In genomic region chr5:16550316-16550952, GRCh38 we compare ENCODE assay signal across 8 cellular contexts.
DNase-seq lines count a peak whose midpoint lies in the region; ATAC-seq and TF ChIP-seq lines count a peak whose summit lies in the region.

No MANE protein-coding gene starts in this region.

- no peak overlapping the region for H2AFZ ChIP-seq in IMR-90 (replicated peaks; ENCODE audit: low read length, poor library complexity)

- H3K4me1 ChIP-seq in IMR-90 (ENCODE audit: control insufficient read depth, insufficient read depth, low read length): no peaks in the 10 kb centered on the region

- no peaks in the 10 kb centered on the region for H4K20me1 ChIP-seq in IMR-90 (ENCODE audit: insufficient read depth, low read length)

- no peak overlapping the region for H3K4ac ChIP-seq in IMR-90 (ENCODE audit: low read depth, low read length)

- DNase-seq in activated CD4-positive, alpha-beta T cell treated with anti-CD3 and anti-CD28 coated beads for 36 hours: peak; percentile 63
- DNase-seq in activated CD4-positive, alpha-beta T cell treated with anti-CD3 and anti-CD28 coated beads, Interleukin-2, amount 50 U/mL, for 4 hours: no peak
- peak; percentile 49 for DNase-seq in IMR-90
- peak; percentile 88 for DNase-seq in SK-MEL-5 (ENCODE audit: low read depth, low spot score)
- DNase-seq in epithelial cell of esophagus (ENCODE audit: low read depth): peak; percentile 79
- DNase-seq in retinal pigment epithelial cell (ENCODE audit: low read depth): no peak
- DNase-seq in NCI-H1092 (lab: John Stamatoyannopoulos, UW): no peak

- POLR2A ChIA-PET in activated CD4-positive, alpha-beta T cell treated with anti-CD3 and anti-CD28 coated beads for 36 hours (lab: Charles Lee): no interaction called here
- POLR2A ChIA-PET in IMR-90 (lab: Charles Lee; ENCODE audit: unreplicated experiment): no interaction called here

- H3K4me3 ChIP-seq in IMR-90 (ENCODE audit: insufficient read depth, low read depth, low read length): no peak overlapping the region
- H3K4me3 ChIP-seq in epithelial cell of esophagus (ENCODE audit: low read length): no peak overlapping the region
- no peak overlapping the region for H3K4me3 ChIP-seq in retinal pigment epithelial cell (ENCODE audit: low read length)

- peaks cover 37% of the 10 kb centered on the region for H3K4me1 Mint-ChIP-seq in activated CD4-positive, alpha-beta T cell treated with anti-CD3 and anti-CD28 coated beads for 36 hours

- no peak overlapping the region for H2BK120ac ChIP-seq in IMR-90 (ENCODE audit: low read depth, low read length)

- no peak overlapping the region for H3K18ac ChIP-seq in IMR-90 (ENCODE audit: low read depth, low read length)

- no peak overlapping the region for H4K91ac ChIP-seq in IMR-90 (ENCODE audit: insufficient read depth, low read depth, low read length)

- no peak overlapping the region for H3K4me2 ChIP-seq in IMR-90 (ENCODE audit: low read depth, low read length)

- H3K27me3 ChIP-seq in IMR-90 (ENCODE audit: control insufficient read depth, insufficient read depth, low read length): peaks cover 21% of the 10 kb centered on the region

- H3K9me3 ChIP-seq in IMR-90 (ENCODE audit: control insufficient read depth, insufficient read depth, low read length): no peaks in the 10 kb centered on the region

- no peak overlapping the region for H3K27ac Mint-ChIP-seq in activated CD4-positive, alpha-beta T cell treated with anti-CD3 and anti-CD28 coated beads for 36 hours

- CTCF ChIA-PET in activated CD4-positive, alpha-beta T cell treated with anti-CD3 and anti-CD28 coated beads for 36 hours (lab: Charles Lee): interaction anchor here (0.6 to 3.0 kb wide), 14 partner anchors 9 to 256 kb away, joined by 3 to 17 read pairs (median 3); no protein-coding TSS in a partner anchor
- CTCF ChIA-PET in IMR-90 (lab: Yijun Ruan, JAX): interaction anchor here (1.2 to 3.1 kb wide), 4 partner anchors 9 to 68 kb away, joined by 4 to 11 read pairs (median 6); no protein-coding TSS in a partner anchor

- no peak overlapping the region for H4K5ac ChIP-seq in IMR-90 (ENCODE audit: low read depth, low read length)

- no CpG with 5 or more reads among the region's 7 CpGs for WGBS in IMR-90 (ENCODE audit: extremely low coverage in 2 of 2, insufficient read length in 1 of 2), 2 experiments

- H3K4me3 Mint-ChIP-seq in activated CD4-positive, alpha-beta T cell treated with anti-CD3 and anti-CD28 coated beads for 36 hours: no peak overlapping the region

- H4K8ac ChIP-seq in IMR-90 (ENCODE audit: low read depth in 2 of 2, low read length in 2 of 2): no peak overlapping the region

- no peak for TF ChIP-seq POLR2A in IMR-90 (IDR thresholded peaks at IDR 0.05; ENCODE audit: low read depth, low read length)

- no peaks in the 10 kb centered on the region for H3K9me3 Mint-ChIP-seq in activated CD4-positive, alpha-beta T cell treated with anti-CD3 and anti-CD28 coated beads for 36 hours (ENCODE audit: low read depth)

- H3K14ac ChIP-seq in IMR-90 (replicated peaks; ENCODE audit: low read depth, low read length): no peak overlapping the region

- TF ChIP-seq RAD21 in IMR-90 (IDR thresholded peaks at IDR 0.05; ENCODE audit: low read length): peak; percentile 66

- BruUV-seq in IMR-90 (replicated peaks; lab: Mats Ljungman, UMichigan): no TSS peak

- H2AK9ac ChIP-seq in IMR-90 (replicated peaks; ENCODE audit: low read depth, low read length, poor library complexity): no peak overlapping the region

- no peak overlapping the region for H3K27ac ChIP-seq in IMR-90 (ENCODE audit: insufficient read depth, low read length)

- no peaks in the 10 kb centered on the region for H3K9me1 ChIP-seq in IMR-90 (ENCODE audit: insufficient read depth, low read length)

- H3K9ac ChIP-seq in IMR-90 (ENCODE audit: low read depth, low read length): no peak overlapping the region

- TF ChIP-seq CTCF in IMR-90 (conservative IDR thresholded peaks at IDR 0.05; ENCODE audit: low read depth, low read length) (peak; percentile 64), epithelial cell of esophagus (IDR thresholded peaks at IDR 0.05; ENCODE audit: insufficient read depth, low read depth, low read length, missing control alignments) (peak; percentile 80), retinal pigment epithelial cell (conservative IDR thresholded peaks at IDR 0.05; ENCODE audit: low read depth, low read length) (peak; percentile 80)

- H3K23ac ChIP-seq in IMR-90 (ENCODE audit: low read depth, low read length): no peak overlapping the region

- H3K36me3 ChIP-seq in IMR-90 (ENCODE audit: control insufficient read depth, insufficient read depth, low read length): no peaks in the 10 kb centered on the region

- no peak overlapping the region for H2BK20ac ChIP-seq in IMR-90 (ENCODE audit: low read depth, low read length)

- intact Hi-C loops in activated CD4-positive, alpha-beta T cell treated with anti-CD3 and anti-CD28 coated beads for 36 hours (cut with DNase I, micrococcal nuclease): loop anchor here (1.0 to 5.0 kb wide), 5 partner anchors 61 to 390 kb away; partner anchors contain the start of gene ZNF622 (in 1 of the 2)
- intact Hi-C loops in IMR-90 (cut with micrococcal nuclease): loop anchor here (1.0 to 5.0 kb wide), 3 partner anchors 61 to 652 kb away; no protein-coding TSS in a partner anchor

- no peak overlapping the region for H2BK15ac ChIP-seq in IMR-90 (ENCODE audit: low read depth, low read length)

- dilution Hi-C loops in IMR-90 (cut with HindIII; ENCODE audit: low sequenced_read_pairs, unreplicated experiment): no loop called here

- no peak overlapping the region for H3K56ac ChIP-seq in IMR-90 (ENCODE audit: extremely low read depth, insufficient read depth, low read length)

- H3K36me3 Mint-ChIP-seq in activated CD4-positive, alpha-beta T cell treated with anti-CD3 and anti-CD28 coated beads for 36 hours (ENCODE audit: low read depth): no peaks in the 10 kb centered on the region

- H2BK5ac ChIP-seq in IMR-90 (ENCODE audit: low read depth, low read length, poor library complexity, severe bottlenecking): no peak overlapping the region

- H3K27me3 Mint-ChIP-seq in activated CD4-positive, alpha-beta T cell treated with anti-CD3 and anti-CD28 coated beads for 36 hours: no peaks in the 10 kb centered on the region

- no peaks in the 10 kb centered on the region for H3K79me1 ChIP-seq in IMR-90 (ENCODE audit: low read depth in 1 of 2, low read length in 2 of 2)

- in situ Hi-C loops in IMR-90 (cut with MboI; ENCODE audit: low sequenced_read_pairs): no loop called here
- in situ Hi-C loops in SK-MEL-5 (cut with HindIII; ENCODE audit: low pct_unique_long_range_greater_than_20kb, low sequenced_read_pairs): no loop called here

- ATAC-seq in activated CD4-positive, alpha-beta T cell treated with anti-CD3 and anti-CD28 coated beads for 36 hours: peak; percentile 62
- ATAC-seq in GM21723 (IDR thresholded peaks at IDR 0.05; ENCODE audit: unreplicated experiment) (peak; percentile 75), IMR-90 (ENCODE audit: low read depth) (peak; percentile 61)

- H2AK5ac ChIP-seq in IMR-90 (ENCODE audit: low read depth, low read length): no peak overlapping the region

TF ChIP-seq in IMR-90, 13 proteins besides CTCF, POLR2A, EP300 and RAD21:
- TF ChIP-seq SMC3 (IDR thresholded peaks at IDR 0.05; ENCODE audit: low read depth, low read length) (peak; percentile 85), USF2 (IDR thresholded peaks at IDR 0.05; ENCODE audit: low read depth, low read length) (no peak)

Comparison
In these comparisons a context has a peak if more than half of its experiments do, and no peak if none do; other contexts are left out.
1. DNase-seq: peak in activated CD4-positive, alpha-beta T cell treated with anti-CD3 and anti-CD28 coated beads for 36 hours (single experiment), IMR-90 (single experiment), SK-MEL-5 (single experiment) and epithelial cell of esophagus (single experiment); none in activated CD4-positive, alpha-beta T cell treated with anti-CD3 and anti-CD28 coated beads, Interleukin-2, amount 50 U/mL, for 4 hours (0 of 2), retinal pigment epithelial cell (single experiment) and NCI-H1092 (single experiment).
2. Peak in every context shown above with its lines, with median percentiles within 50 percentile points of each other: ATAC-seq and CTCF ChIP-seq.